Comparison of ENCODE assay signal across 8 cellular contexts in genomic region chr15:39171944-39172368, GRCh38.
DNase-seq lines count a peak whose midpoint lies in the region; ATAC-seq and TF ChIP-seq lines count a peak whose summit lies in the region.

No MANE protein-coding gene starts in this region.

- H3K27ac ChIP-seq in VCaP (peak overlapping the region; percentile 67), osteoblast (ENCODE audit: low read depth, low read length) (peak overlapping the region; percentile 93)

- H3K36me3 Mint-ChIP-seq in glutamatergic neuron (ENCODE audit: unreplicated experiment) = no peaks in the 10 kb centered on the region

- H3K4me3 Mint-ChIP-seq in glutamatergic neuron (ENCODE audit: unreplicated experiment) = no peak overlapping the region

- H3K9me3 Mint-ChIP-seq in glutamatergic neuron (ENCODE audit: unreplicated experiment) = no peaks in the 10 kb centered on the region

- no peaks in the 10 kb centered on the region for H3K27me3 Mint-ChIP-seq in glutamatergic neuron (ENCODE audit: unreplicated experiment)

- peak overlapping the region; percentile 69 for H3K4me2 ChIP-seq in osteoblast (ENCODE audit: insufficient read depth, low read length)

- H3K27ac Mint-ChIP-seq in glutamatergic neuron (ENCODE audit: unreplicated experiment) = no peak overlapping the region

- H3K4me3 ChIP-seq in foreskin fibroblast (ENCODE audit: low read depth in 1 of 2, low read length in 2 of 2) = no peak overlapping the region
- H3K4me3 ChIP-seq in osteoblast (ENCODE audit: insufficient read depth, low read length) = no peak overlapping the region

- TF ChIP-seq CTCF in VCaP (conservative IDR thresholded peaks at IDR 0.05) (peak; percentile 66), foreskin fibroblast (IDR thresholded peaks at IDR 0.05; ENCODE audit: low read depth, low read length) (peak; percentile 41), osteoblast (IDR thresholded peaks at IDR 0.05; ENCODE audit: extremely low read depth, low read depth, low read length) (peak; percentile 59), glutamatergic neuron (IDR thresholded peaks at IDR 0.05; ENCODE audit: partially characterized antibody, unreplicated experiment) (no peak)

- no peaks in the 10 kb centered on the region for H4K20me1 ChIP-seq in osteoblast (ENCODE audit: insufficient read depth, low read length)

- H2AFZ ChIP-seq in osteoblast (ENCODE audit: low read length) = no peak overlapping the region

- no peaks in the 10 kb centered on the region for H3K79me2 ChIP-seq in osteoblast (ENCODE audit: insufficient read depth, low read length)

- H3K4me1 ChIP-seq in osteoblast (ENCODE audit: insufficient read depth, low read length) = peaks cover 31% of the 10 kb centered on the region

- ATAC-seq in HG03457 (IDR thresholded peaks at IDR 0.05; ENCODE audit: unreplicated experiment) = no peak

- H3K27me3 ChIP-seq in osteoblast (ENCODE audit: insufficient read depth, low read length) = no peaks in the 10 kb centered on the region

- peaks cover 1% of the 10 kb centered on the region for H3K4me1 Mint-ChIP-seq in glutamatergic neuron (ENCODE audit: low read depth, unreplicated experiment)

- no peaks in the 10 kb centered on the region for H3K36me3 ChIP-seq in osteoblast (ENCODE audit: insufficient read depth, low read length)

- peak in 2 of 3 experiments; percentile 10 to 13 for DNase-seq in activated CD8-positive, alpha-beta memory T cell treated with anti-CD3 and anti-CD28 coated beads for 48 hours (ENCODE audit: low read depth in 2 of 3, low spot score in 2 of 3)
- DNase-seq in activated CD8-positive, alpha-beta memory T cell treated with anti-CD3 and anti-CD28 coated beads, Interleukin-2, amount 50 U/mL, for 4 hours = no peak
- DNase-seq in NCI-H2081 (lab: John Stamatoyannopoulos, UW) (peak; percentile 57 to 77), foreskin fibroblast (peak; percentile 95 to 97), osteoblast (ENCODE audit: insufficient read length, low spot score, missing footprints) (no peak), glutamatergic neuron (no peak)

- H3K9me3 ChIP-seq in osteoblast (ENCODE audit: low read depth, low read length) = no peaks in the 10 kb centered on the region

Comparison
In these comparisons a context has a peak if more than half of its experiments do, and no peak if none do; other contexts are left out.
1. DNase-seq: peak in activated CD8-positive, alpha-beta memory T cell treated with anti-CD3 and anti-CD28 coated beads for 48 hours (2 of 3), NCI-H2081 (2 of 2) and foreskin fibroblast (2 of 2); none in activated CD8-positive, alpha-beta memory T cell treated with anti-CD3 and anti-CD28 coated beads, Interleukin-2, amount 50 U/mL, for 4 hours (single experiment), osteoblast (single experiment) and glutamatergic neuron (single experiment).